ENCODE assay signal across 18 cellular contexts in the genomic region with DNA sequence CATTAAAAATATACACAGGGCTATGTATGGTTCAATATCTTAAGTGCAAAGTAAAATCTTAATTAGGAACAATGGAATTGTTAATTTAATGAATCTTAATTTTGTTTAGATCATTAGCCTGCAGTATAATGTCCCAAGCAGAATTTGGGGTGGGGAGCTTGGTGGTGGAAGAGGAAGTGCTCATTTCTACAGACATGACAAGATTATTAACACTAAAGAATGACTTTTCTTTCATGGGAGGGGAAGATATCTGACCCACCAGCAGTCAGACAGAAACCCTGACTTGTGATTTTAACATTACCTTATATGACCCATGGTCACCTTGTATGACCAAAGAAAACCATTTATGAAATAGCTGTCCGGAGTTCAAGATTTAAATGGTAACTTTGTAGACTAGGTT. TPM values are rescaled to one million over a fixed set of nuclear protein-coding genes. Genes with fewer than 3 reads are reported as not detected.
A peak's percentile ranks its signal among the peaks of the same experiment; 100 is the strongest.
DNase-seq lines count a peak whose midpoint lies in the region; ATAC-seq, FAIRE-seq and TF ChIP-seq lines count a peak whose summit lies in the region.
"Had no signal": no experiment of that assay in that cellular context is flagged by ENCODE, and none has a peak within 500 bp of the region (broad histone marks: within the 10 kb centered on the region; RNA-seq: fewer than 3 reads in every experiment).

No MANE protein-coding gene starts in this region.

- H3K79me2 ChIP-seq in GM12878 (ENCODE audit: control insufficient read depth, insufficient read depth, low read length) (no peaks in the 10 kb centered on the region), osteoblast (ENCODE audit: insufficient read depth, low read length) (no peaks in the 10 kb centered on the region)

- H3K4me1 ChIP-seq in GM12878 (ENCODE audit: control insufficient read depth, insufficient read depth, low read length) = no peaks in the 10 kb centered on the region
- H3K4me1 ChIP-seq in osteoblast (ENCODE audit: insufficient read depth, low read length) = peaks cover 17% of the 10 kb centered on the region

- H3K9me3 ChIP-seq in GM12878 (replicated peaks; ENCODE audit: control insufficient read depth, insufficient read depth, low read length) (peaks cover 2% of the 10 kb centered on the region; the same call in 1 of the 3 replicates), osteoblast (ENCODE audit: low read depth, low read length) (no peaks in the 10 kb centered on the region)
- H3K9me3 ChIP-seq: MG63 had no signal

- intact Hi-C loops in GM12878 (cut with micrococcal nuclease; ENCODE audit: unreplicated experiment) = no loop called here
- intact Hi-C loops in left ventricle myocardium superior (cut with micrococcal nuclease) = no loop called here

- RAD21 ChIA-PET in GM12878 (lab: Charles Lee; ENCODE audit: unreplicated experiment) = interaction anchor here (0.8 kb wide), 1 partner anchor 65 kb away, joined by 3 read pairs; no protein-coding TSS in a partner anchor

- TF ChIP-seq POLR2A in NB4 (IDR thresholded peaks at IDR 0.05; ENCODE audit: extremely low read depth, insufficient read length) = no peak
- TF ChIP-seq POLR2A in GM12878 (IDR thresholded peaks at IDR 0.05; ENCODE audit: low read depth, low read length) = no peak

- TF ChIP-seq CTCF in NB4 (IDR thresholded peaks at IDR 0.05; ENCODE audit: low read depth, low read length) = no peak
- TF ChIP-seq CTCF in GM12878 (IDR thresholded peaks at IDR 0.05 in 2 of 3, conservative IDR thresholded peaks at IDR 0.05 in 1 of 3; ENCODE audit: control insufficient read depth in 2 of 3, extremely low read depth in 1 of 3, insufficient read depth in 1 of 3, low read depth in 3 of 3, low read length in 3 of 3) = no peak
- no peak for TF ChIP-seq CTCF in osteoblast (IDR thresholded peaks at IDR 0.05; ENCODE audit: extremely low read depth, low read depth, low read length)

- H3K4me2 ChIP-seq in GM12878 (ENCODE audit: control insufficient read depth, insufficient read depth) (no peak overlapping the region), osteoblast (ENCODE audit: insufficient read depth, low read length) (peak overlapping the region; percentile 68)
- H3K4me2 ChIP-seq: KMS-11 had no signal

- no peak overlapping the region for H3K4me3 ChIP-seq in NB4 (ENCODE audit: low read depth, low read length)
- H3K4me3 ChIP-seq in GM12878 = no peak overlapping the region
- H3K4me3 ChIP-seq in osteoblast (ENCODE audit: insufficient read depth, low read length) = no peak overlapping the region
- H3K4me3 ChIP-seq: MG63 had no signal

- ATAC-seq in GM12878 (peak; percentile 68), left ventricle myocardium superior (no peak)

- H3K27me3 ChIP-seq in GM12878 (replicated peaks in 1 of 2; ENCODE audit: control insufficient read depth in 2 of 2, insufficient read depth in 2 of 2, low read length in 1 of 2) = no peaks in the 10 kb centered on the region
- H3K27me3 ChIP-seq in osteoblast (ENCODE audit: insufficient read depth, low read length) = no peaks in the 10 kb centered on the region
- H3K27me3 ChIP-seq: MG63 had no signal

- in situ Hi-C loops in GM12878 (cut with MboI) (no loop called here), KBM-7 (cut with MboI; ENCODE audit: low pct_unique_long_range_greater_than_20kb, low sequenced_read_pairs) (no loop called here)

- H4K20me1 ChIP-seq in GM12878 (ENCODE audit: control insufficient read depth, insufficient read depth) (no peaks in the 10 kb centered on the region), osteoblast (ENCODE audit: insufficient read depth, low read length) (no peaks in the 10 kb centered on the region)

- BruUV-seq in GM12878 (replicated peaks; lab: Mats Ljungman, UMichigan) = no TSS peak

- H3K36me3 ChIP-seq in GM12878 (ENCODE audit: control insufficient read depth in 2 of 2, insufficient read depth in 2 of 2, low read length in 1 of 2) = no peaks in the 10 kb centered on the region
- no peaks in the 10 kb centered on the region for H3K36me3 ChIP-seq in osteoblast (ENCODE audit: insufficient read depth, low read length)
- H3K36me3 ChIP-seq: MG63 had no signal

- CTCF ChIA-PET in GM12878 (lab: Yijun Ruan, JAX) = interaction anchor here (1.2 kb wide), 1 partner anchor 86 kb away, joined by 3 read pairs; no protein-coding TSS in a partner anchor

- no peak overlapping the region for H3K9ac ChIP-seq in GM12878 (ENCODE audit: control insufficient read depth, insufficient read depth, low read length)
- H3K9ac ChIP-seq: KMS-11 had no signal

- DNase-seq in NOMO-1 treated with DMSO at 0.1 percent for 48 hours (lab: John Stamatoyannopoulos, UW; ENCODE audit: unreplicated experiment) (peak; percentile 50), NOMO-1 treated with dmso at 0.1 percent for 144 hours (lab: John Stamatoyannopoulos, UW; ENCODE audit: unreplicated experiment) (no peak), NB4 (ENCODE audit: low read depth) (peak; percentile 24), GM12878 (ENCODE audit: low read depth, low spot score) (no peak), osteoblast (ENCODE audit: insufficient read length, low spot score, missing footprints) (no peak), KBM-7 (no peak), left ventricle myocardium superior (no peak)
- DNase-seq in activated CD4-positive, alpha-beta T cell treated with anti-CD3 and anti-CD28 coated beads for 4 hours = no peak
- DNase-seq: 8988T, Calu3, DMS79 treated with DMSO at 0.1 percent for 48 hours, GF-D8, NCI-H187 treated with DMSO at 0.1 percent for 48 hours, NCI-H446 treated with DMSO at 0.1 percent for 48 hours, NCI-H774 had no signal

- no peak for TF ChIP-seq RAD21 in GM12878 (IDR thresholded peaks at IDR 0.05; ENCODE audit: insufficient read depth, low read depth, low read length)

- H2AFZ ChIP-seq in GM12878 (ENCODE audit: control insufficient read depth, low read depth, low read length) = no peak overlapping the region
- no peak overlapping the region for H2AFZ ChIP-seq in osteoblast (ENCODE audit: low read length)

- POLR2A ChIA-PET in GM12878 (lab: Charles Lee) = interaction anchor here (0.6 to 0.9 kb wide), 2 partner anchors 41 to 42 kb away, joined by 3 to 7 read pairs; a partner anchor contains a TSS

- 52% methylated on average over 1 of the region's 1 CpG for WGBS in GM12878 (ENCODE audit: insufficient coverage, insufficient replicate concordance, low lambda C conversion rate, missing lambda C conversion rate)

- H3K27ac ChIP-seq in GM12878 (ENCODE audit: control insufficient read depth, insufficient read depth) (no peak overlapping the region), osteoblast (ENCODE audit: low read depth, low read length) (peak overlapping the region; percentile 80)
- H3K27ac ChIP-seq: HL-60, KMS-11 had no signal

- no peak for FAIRE-seq in GM12878 (lab: Jason Lieb, UNC)

- SMC1A ChIA-PET in GM12878 (lab: Charles Lee; ENCODE audit: uncharacterized antibody, unreplicated experiment) = interaction anchor here (0.8 to 1.5 kb wide), 5 partner anchors 17 to 68 kb away, joined by 3 to 4 read pairs (median 3); no protein-coding TSS in a partner anchor

- no peak for TF ChIP-seq EP300 in GM12878 (IDR thresholded peaks at IDR 0.05; ENCODE audit: borderline replicate concordance in 1 of 2, control insufficient read depth in 1 of 2, low read depth in 2 of 2, low read length in 2 of 2)

TF ChIP-seq in GM12878, 131 proteins besides CTCF, POLR2A, EP300 and RAD21:
- TF ChIP-seq SPI1 (IDR thresholded peaks at IDR 0.05; ENCODE audit: borderline replicate concordance, insufficient read depth, low read depth, low read length) (peak; percentile 64; the same call in 1 of the 2 replicates), MXI1 (IDR thresholded peaks at IDR 0.05; ENCODE audit: low read depth, low read length) (no peak)

RNA-seq across cellular contexts. Expression of a gene that starts 41.3 kb away (rescaled TPM):
- 247 and 270 TPM in 2 replicates for total RNA-seq in GM12878 (2013; cell fraction: nucleolus; rRNA removed)
- 89.4 and 91.4 TPM in 2 replicates for total RNA-seq in GM12878 (2014; rRNA removed)
- 90.7 and 91.9 TPM in 2 replicates for total RNA-seq in GM12878 (2014; rRNA removed; fragmentation: Illumina TruSeq; extraction: Trizol)
- 80.7 and 84.4 TPM in 2 replicates for total RNA-seq in GM12878 (2021)
- 22.3 TPM for polyA plus RNA-seq in GM12878 (2011; ENCODE audit: low read depth)
- 97.0 and 107 TPM in 2 replicates for polyA plus RNA-seq in GM12878 (2011; rRNA removed)
- polyA plus RNA-seq in GM12878 (2011; cell fraction: cytosol; rRNA removed) = 37.8 and 42.2 TPM in 2 replicates
- polyA plus RNA-seq in GM12878 (2011; cell fraction: nucleus; rRNA removed) = 38.9 and 57.4 TPM in 2 replicates
- polyA plus RNA-seq in GM12878 (2012) = 32.0 and 35.6 TPM in 2 replicates
- polyA plus RNA-seq in GM12878 (2014; fragmentation: Illumina TruSeq; extraction: Trizol) = 83.3 and 103 TPM in 2 replicates
- 10 to 100 TPM; 18.3 to 22.3 TPM for polyA plus RNA-seq in GM12878 (2014; fragmentation: Nextera tagmentation; extraction: Ambion mirVana)
- 51.9 and 65.7 TPM in 2 replicates for polyA plus RNA-seq in GM12878 (2014; rRNA removed)
- 10 to 100 TPM; 66.7 to 69.9 TPM for polyA plus RNA-seq in GM12878 (2016; fragmentation: Nextera tagmentation; extraction: Ambion mirVana)
- 55.7 and 109 TPM in 2 replicates for polyA minus RNA-seq in GM12878 (2011; rRNA and poly(A)+ RNA removed)
- polyA minus RNA-seq in GM12878 (2011; cell fraction: cytosol; rRNA and poly(A)+ RNA removed) = 47.4 and 47.5 TPM in 2 replicates
- 58.2 and 99.9 TPM in 2 replicates for polyA minus RNA-seq in GM12878 (2011; cell fraction: nucleus; rRNA and poly(A)+ RNA removed)
- total RNA-seq in osteoblast = 611 and 816 TPM in 2 replicates
- total RNA-seq in left ventricle myocardium superior = 55.0 TPM

Comparison
In these comparisons a context has a peak if more than half of its experiments do, and no peak if none do; other contexts are left out.
1. DNase-seq: peak in NOMO-1 treated with DMSO at 0.1 percent for 48 hours (single experiment) and NB4 (single experiment); none in NOMO-1 treated with dmso at 0.1 percent for 144 hours (single experiment), GM12878 (single experiment), osteoblast (single experiment), KBM-7 (single experiment), left ventricle myocardium superior (single experiment) and activated CD4-positive, alpha-beta T cell treated with anti-CD3 and anti-CD28 coated beads for 4 hours (0 of 2).